ENCODE assay signal across 13 cellular contexts in the genomic region with DNA sequence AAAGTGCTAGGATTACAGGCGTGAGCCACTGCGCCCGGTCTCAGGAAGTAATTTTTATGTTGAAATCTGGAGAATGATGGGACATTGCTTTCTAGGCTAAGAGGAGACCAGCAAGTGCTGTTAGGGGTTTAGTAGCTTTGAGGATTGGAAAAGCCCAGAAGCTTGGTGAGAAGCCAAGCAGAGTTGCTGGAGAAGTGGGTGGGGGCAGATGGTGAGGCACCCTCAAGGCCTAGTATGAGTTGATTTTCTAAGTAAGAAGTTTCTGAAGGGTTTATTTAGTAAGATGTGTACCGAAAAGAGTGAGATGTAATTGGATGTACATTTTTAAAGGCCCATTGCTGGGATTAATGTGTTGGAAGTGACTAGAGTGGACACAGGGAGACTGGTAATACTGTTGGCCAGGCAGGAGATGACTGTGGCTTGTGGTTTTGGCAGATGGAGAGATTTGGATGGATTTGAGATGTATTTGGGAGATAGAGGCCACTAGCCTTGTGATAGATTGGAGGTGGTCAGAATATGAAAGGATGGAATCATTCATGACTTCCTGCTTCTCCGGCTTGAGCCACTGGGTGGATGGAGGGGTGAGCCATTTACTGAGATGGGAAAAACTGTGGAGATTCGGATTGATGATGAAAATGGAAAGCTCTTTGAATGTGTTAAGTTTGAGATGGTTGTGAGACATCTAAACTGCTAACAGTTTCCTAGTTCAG. TPM values are rescaled to one million over a fixed set of nuclear protein-coding genes. Genes with fewer than 3 reads are reported as not detected.
A peak's percentile ranks its signal among the peaks of the same experiment; 100 is the strongest.
DNase-seq lines count a peak whose midpoint lies in the region; ATAC-seq and TF ChIP-seq lines count a peak whose summit lies in the region.
"Had no signal": no experiment of that assay in that cellular context is flagged by ENCODE, and none has a peak within 500 bp of the region (broad histone marks: within the 10 kb centered on the region; RNA-seq: fewer than 3 reads in every experiment).

No MANE protein-coding gene starts in this region.

- DNase-seq in activated T-cell treated with anti-CD3 and anti-CD28 coated beads, Interleukin-2, amount 50 U/mL, for 24 hours, result no peak
- DNase-seq in activated T-cell treated with anti-CD3 and anti-CD28 coated beads for 4 hours (no peak), osteoblast (ENCODE audit: insufficient read length, low spot score, missing footprints) (peak; percentile 93), posterior cingulate gyrus (no peak)
- no peak for DNase-seq in activated naive CD8-positive, alpha-beta T cell treated with anti-CD3 and anti-CD28 coated beads, Interleukin-2, amount 50 U/mL, for 24 hours
- DNase-seq in activated CD8-positive, alpha-beta memory T cell treated with anti-CD3 and anti-CD28 coated beads, Interleukin-2, amount 50 U/mL, for 48 hours, result no peak
- no peak for DNase-seq in naive thymus-derived CD4-positive, alpha-beta T cell
- DNase-seq: BE2C, heart right ventricle, NCI-H446 treated with DMSO at 0.1 percent for 48 hours had no signal

- TF ChIP-seq CTCF in Loucy (conservative IDR thresholded peaks at IDR 0.05; ENCODE audit: low read length) (no peak), osteoblast (IDR thresholded peaks at IDR 0.05; ENCODE audit: extremely low read depth, low read depth, low read length) (no peak)

- no peaks in the 10 kb centered on the region for H3K27me3 Mint-ChIP-seq in activated T-cell treated with anti-CD3 and anti-CD28 coated beads, Interleukin-2, amount 50 U/mL, for 24 hours
- H3K27me3 Mint-ChIP-seq in activated naive CD8-positive, alpha-beta T cell treated with anti-CD3 and anti-CD28 coated beads, Interleukin-2, amount 50 U/mL, for 24 hours, result no peaks in the 10 kb centered on the region
- no peaks in the 10 kb centered on the region for H3K27me3 Mint-ChIP-seq in naive thymus-derived CD4-positive, alpha-beta T cell

- no peaks in the 10 kb centered on the region for H3F3A ChIP-seq in Loucy (ENCODE audit: low read depth)

- H3K9me3 ChIP-seq in Loucy (ENCODE audit: insufficient read depth, low read depth, low read length) (no peaks in the 10 kb centered on the region), osteoblast (ENCODE audit: low read depth, low read length) (no peaks in the 10 kb centered on the region)
- no peaks in the 10 kb centered on the region for H3K9me3 ChIP-seq in naive thymus-derived CD4-positive, alpha-beta T cell (ENCODE audit: control insufficient read depth in 2 of 3, low read length in 3 of 3)
- H3K9me3 ChIP-seq: BE2C, heart right ventricle had no signal

- intact Hi-C loops in naive thymus-derived CD4-positive, alpha-beta T cell (cut with micrococcal nuclease), result loop anchor here (5.0 kb wide), 3 partner anchors 674 to 1291 kb away; a partner anchor contains a TSS
- intact Hi-C loops in posterior cingulate gyrus (cut with DNase I), result no loop called here

- H3K9ac ChIP-seq in Loucy (ENCODE audit: low read depth, low read length, poor library complexity, severe bottlenecking), result no peak overlapping the region

- H3K4me3 Mint-ChIP-seq in activated T-cell treated with anti-CD3 and anti-CD28 coated beads, Interleukin-2, amount 50 U/mL, for 24 hours, result peak overlapping the region; percentile 15
- peak overlapping the region; percentile 29 for H3K4me3 Mint-ChIP-seq in activated naive CD8-positive, alpha-beta T cell treated with anti-CD3 and anti-CD28 coated beads, Interleukin-2, amount 50 U/mL, for 24 hours
- peak overlapping the region in 3 of 10 donors; percentile 20 to 67 (median 27) for H3K4me3 Mint-ChIP-seq in naive thymus-derived CD4-positive, alpha-beta T cell

- H2AFZ ChIP-seq in Loucy (ENCODE audit: low read length) (no peak overlapping the region), osteoblast (ENCODE audit: low read length) (peak overlapping the region; percentile 75)

- H3K4me2 ChIP-seq in Loucy (ENCODE audit: low read depth, low read length, poor library complexity, severe bottlenecking), result peak overlapping the region; percentile 35
- peak overlapping the region; percentile 68 for H3K4me2 ChIP-seq in osteoblast (ENCODE audit: insufficient read depth, low read length)

- peaks cover 34% of the 10 kb centered on the region for H3K36me3 Mint-ChIP-seq in activated T-cell treated with anti-CD3 and anti-CD28 coated beads, Interleukin-2, amount 50 U/mL, for 24 hours (ENCODE audit: low read depth)
- H3K36me3 Mint-ChIP-seq in activated naive CD8-positive, alpha-beta T cell treated with anti-CD3 and anti-CD28 coated beads, Interleukin-2, amount 50 U/mL, for 24 hours (ENCODE audit: low read depth), result peaks cover 17% of the 10 kb centered on the region
- H3K36me3 Mint-ChIP-seq in naive thymus-derived CD4-positive, alpha-beta T cell, result peaks cover 5 to 27% (median 20%) of the 10 kb centered on the region in 5 donors

- H3K36me3 ChIP-seq in Loucy (ENCODE audit: insufficient read depth, low read length) (no peaks in the 10 kb centered on the region), osteoblast (ENCODE audit: insufficient read depth, low read length) (no peaks in the 10 kb centered on the region)
- peaks cover 0 to 13% (median 0%) of the 10 kb centered on the region in 3 experiments for H3K36me3 ChIP-seq in naive thymus-derived CD4-positive, alpha-beta T cell (ENCODE audit: control insufficient read depth in 2 of 3, insufficient read depth in 3 of 3, low read length in 3 of 3)
- H3K36me3 ChIP-seq: BE2C had no signal

- H3K27me3 ChIP-seq in Loucy (ENCODE audit: insufficient read depth, low read length, poor library complexity, severe bottlenecking) (peaks cover 29% of the 10 kb centered on the region), osteoblast (ENCODE audit: insufficient read depth, low read length) (no peaks in the 10 kb centered on the region)
- no peaks in the 10 kb centered on the region for H3K27me3 ChIP-seq in naive thymus-derived CD4-positive, alpha-beta T cell (ENCODE audit: control insufficient read depth in 2 of 2, insufficient read depth in 2 of 2, low read length in 2 of 2)
- H3K27me3 ChIP-seq: BE2C, heart right ventricle had no signal

- H3K4me3 ChIP-seq in Loucy (ENCODE audit: low read length, poor library complexity, severe bottlenecking), result no peak overlapping the region
- H3K4me3 ChIP-seq in osteoblast (ENCODE audit: insufficient read depth, low read length), result peak overlapping the region; percentile 3
- no peak overlapping the region for H3K4me3 ChIP-seq in naive thymus-derived CD4-positive, alpha-beta T cell (ENCODE audit: low read length)
- H3K4me3 ChIP-seq: heart right ventricle had no signal

- CTCF ChIA-PET in naive thymus-derived CD4-positive, alpha-beta T cell (lab: Charles Lee), result interaction anchor here (1.3 kb wide), 1 partner anchor 19 kb away, joined by 5 read pairs; no protein-coding TSS in a partner anchor

- H3K9me2 ChIP-seq in Loucy (replicated peaks; ENCODE audit: low read depth, low read length), result no peaks in the 10 kb centered on the region

- peak overlapping the region; percentile 42 for H3K27ac ChIP-seq in osteoblast (ENCODE audit: low read depth, low read length)
- no peak overlapping the region for H3K27ac ChIP-seq in naive thymus-derived CD4-positive, alpha-beta T cell (ENCODE audit: low read depth, low read length)
- H3K27ac ChIP-seq: heart right ventricle, HL-60 had no signal

- peaks cover 34% of the 10 kb centered on the region for H3K4me1 Mint-ChIP-seq in activated T-cell treated with anti-CD3 and anti-CD28 coated beads, Interleukin-2, amount 50 U/mL, for 24 hours (ENCODE audit: low read depth)
- peaks cover 30% of the 10 kb centered on the region for H3K4me1 Mint-ChIP-seq in activated naive CD8-positive, alpha-beta T cell treated with anti-CD3 and anti-CD28 coated beads, Interleukin-2, amount 50 U/mL, for 24 hours
- peaks cover 24 to 32% (median 27%) of the 10 kb centered on the region in 7 donors for H3K4me1 Mint-ChIP-seq in naive thymus-derived CD4-positive, alpha-beta T cell

- peak overlapping the region; percentile 85 for H3K27ac Mint-ChIP-seq in activated T-cell treated with anti-CD3 and anti-CD28 coated beads, Interleukin-2, amount 50 U/mL, for 24 hours
- H3K27ac Mint-ChIP-seq in activated naive CD8-positive, alpha-beta T cell treated with anti-CD3 and anti-CD28 coated beads, Interleukin-2, amount 50 U/mL, for 24 hours, result peak overlapping the region; percentile 73
- peak overlapping the region in 2 of 9 donors; percentile 51 to 79 for H3K27ac Mint-ChIP-seq in naive thymus-derived CD4-positive, alpha-beta T cell

- H3K9me3 Mint-ChIP-seq in activated T-cell treated with anti-CD3 and anti-CD28 coated beads, Interleukin-2, amount 50 U/mL, for 24 hours, result peaks cover 4% of the 10 kb centered on the region
- no peaks in the 10 kb centered on the region for H3K9me3 Mint-ChIP-seq in activated naive CD8-positive, alpha-beta T cell treated with anti-CD3 and anti-CD28 coated beads, Interleukin-2, amount 50 U/mL, for 24 hours
- peaks cover 0 to 6% (median 3%) of the 10 kb centered on the region in 11 donors for H3K9me3 Mint-ChIP-seq in naive thymus-derived CD4-positive, alpha-beta T cell

- ATAC-seq in activated naive CD8-positive, alpha-beta T cell treated with anti-CD3 and anti-CD28 coated beads, Interleukin-2, amount 50 U/mL, for 24 hours, result no peak
- no peak for ATAC-seq in naive thymus-derived CD4-positive, alpha-beta T cell
- ATAC-seq: HCT116, heart right ventricle had no signal

- H3K4me1 ChIP-seq in Loucy (ENCODE audit: insufficient read depth, low read length, poor library complexity, severe bottlenecking), result peaks cover 23% of the 10 kb centered on the region
- peaks cover 35% of the 10 kb centered on the region for H3K4me1 ChIP-seq in osteoblast (ENCODE audit: insufficient read depth, low read length)
- peaks cover 14 to 28% of the 10 kb centered on the region in 2 donors for H3K4me1 ChIP-seq in naive thymus-derived CD4-positive, alpha-beta T cell (ENCODE audit: control insufficient read depth in 2 of 2, insufficient read depth in 2 of 2, low read length in 2 of 2)
- H3K4me1 ChIP-seq: BE2C had no signal

- POLR2A ChIA-PET in naive thymus-derived CD4-positive, alpha-beta T cell (lab: Charles Lee), result interaction anchor here (1.5 kb wide), 1 partner anchor 480 kb away, joined by 4 read pairs; a partner anchor contains a TSS

- no peaks in the 10 kb centered on the region for H3K79me2 ChIP-seq in Loucy (ENCODE audit: insufficient read depth, low read length)
- peaks cover 16% of the 10 kb centered on the region for H3K79me2 ChIP-seq in osteoblast (ENCODE audit: insufficient read depth, low read length)

- H4K20me1 ChIP-seq in Loucy (ENCODE audit: insufficient read depth, low read length, poor library complexity, severe bottlenecking) (no peaks in the 10 kb centered on the region), osteoblast (ENCODE audit: insufficient read depth, low read length) (no peaks in the 10 kb centered on the region)

RNA-seq across cellular contexts. Expression of a gene that starts 2.3 kb away (rescaled TPM):
- total RNA-seq in osteoblast, result 32.6 and 32.7 TPM in 2 replicates
- total RNA-seq in naive thymus-derived CD4-positive, alpha-beta T cell, result 10 to 100 TPM; 15.0 to 22.6 (median 19.9) TPM
- 10 to 100 TPM; 19.9 to 25.9 TPM for polyA plus RNA-seq in naive thymus-derived CD4-positive, alpha-beta T cell

RNA-seq across cellular contexts. Expression of a gene that starts 4.2 kb away (rescaled TPM):
- total RNA-seq in osteoblast, result 21.7 and 27.4 TPM in 2 replicates
- total RNA-seq in naive thymus-derived CD4-positive, alpha-beta T cell, result 1 to 10 TPM in 2 of 5 experiments, under 1 TPM in 3; 0.34 to 4.0 (median 0.92) TPM
- 1 to 10 TPM in 1 of 2 donors, under 1 TPM in 1; 0.34 to 1.1 TPM for polyA plus RNA-seq in naive thymus-derived CD4-positive, alpha-beta T cell
